ENCODE assay signal across 9 cellular contexts in the genomic region with DNA sequence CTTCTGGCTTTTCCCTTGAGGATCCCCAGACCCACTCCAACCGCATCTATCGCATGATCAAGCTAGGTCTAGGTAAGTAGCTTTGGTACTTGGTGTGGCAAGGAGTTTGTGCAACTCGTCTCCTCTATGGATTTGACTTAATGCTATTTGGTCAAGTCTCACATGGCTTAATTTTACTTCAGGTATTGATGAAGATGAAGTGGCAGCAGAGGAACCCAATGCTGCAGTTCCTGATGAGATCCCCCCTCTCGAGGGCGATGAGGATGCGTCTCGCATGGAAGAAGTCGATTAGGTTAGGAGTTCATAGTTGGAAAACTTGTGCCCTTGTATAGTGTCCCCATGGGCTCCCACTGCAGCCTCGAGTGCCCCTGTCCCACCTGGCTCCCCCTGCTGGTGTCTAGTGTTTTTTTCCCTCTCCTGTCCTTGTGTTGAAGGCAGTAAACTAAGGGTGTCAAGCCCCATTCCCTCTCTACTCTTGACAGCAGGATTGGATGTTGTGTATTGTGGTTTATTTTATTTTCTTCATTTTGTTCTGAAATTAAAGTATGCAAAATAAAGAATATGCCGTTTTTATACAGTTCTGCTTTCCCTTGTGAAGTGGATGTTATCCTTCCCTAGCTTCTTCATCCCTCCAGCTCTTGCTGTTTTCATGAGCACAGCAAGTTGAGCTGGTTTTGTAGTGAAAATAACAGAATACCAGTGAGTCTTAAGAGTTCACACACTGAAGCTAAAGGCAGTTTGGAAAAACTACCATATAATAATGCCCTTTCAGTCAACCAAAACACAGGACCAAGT. TPM values are rescaled to one million over a fixed set of nuclear protein-coding genes. Genes with fewer than 3 reads are reported as not detected.
A peak's percentile ranks its signal among the peaks of the same experiment; 100 is the strongest.
DNase-seq lines count a peak whose midpoint lies in the region; ATAC-seq and TF ChIP-seq lines count a peak whose summit lies in the region.
"Had no signal": no experiment of that assay in that cellular context is flagged by ENCODE, and none has a peak within 500 bp of the region (broad histone marks: within the 10 kb centered on the region; RNA-seq: fewer than 3 reads in every experiment).

No MANE protein-coding gene starts in this region.

- no peak overlapping the region for H3K27ac Mint-ChIP-seq in MCF 10A (ENCODE audit: low read depth, unreplicated experiment)

- H3K9me3 Mint-ChIP-seq in MCF 10A (ENCODE audit: unreplicated experiment): no peaks in the 10 kb centered on the region

- CTCF ChIA-PET in MCF 10A (lab: Yijun Ruan, JAX): interaction anchor here (0.7 to 4.5 kb wide), 12 partner anchors 9 to 158 kb away, joined by 3 to 31 read pairs (median 5); a partner anchor contains a TSS

- ATAC-seq in HG03457 (IDR thresholded peaks at IDR 0.05; ENCODE audit: unreplicated experiment): no peak

- TF ChIP-seq CTCF in MCF 10A (IDR thresholded peaks at IDR 0.05; ENCODE audit: unreplicated experiment): peak; percentile 55
- peak; percentile 40 for TF ChIP-seq CTCF in neural cell (IDR thresholded peaks at IDR 0.05; ENCODE audit: poor library complexity, severe bottlenecking)

- no peaks in the 10 kb centered on the region for H3K27me3 ChIP-seq in neural cell (ENCODE audit: insufficient read depth, low read depth, low read length)
- H3K27me3 ChIP-seq: SJSA1 had no signal

- no peaks in the 10 kb centered on the region for H3F3A ChIP-seq in neural cell (ENCODE audit: insufficient read depth, low read length, poor library complexity, severe bottlenecking)

- no peaks in the 10 kb centered on the region for H3K27me3 Mint-ChIP-seq in MCF 10A (ENCODE audit: insufficient read depth, unreplicated experiment)

- no peak overlapping the region for H3K4me3 ChIP-seq in neural cell (ENCODE audit: low read length)
- H3K4me3 ChIP-seq: SJSA1 had no signal

- no peak overlapping the region for H2AFZ ChIP-seq in neural cell (ENCODE audit: low read depth, low read length)

- H3K9ac ChIP-seq in neural cell (ENCODE audit: low read length): no peak overlapping the region

- peaks cover 16% of the 10 kb centered on the region for H3K36me3 ChIP-seq in neural cell (ENCODE audit: insufficient read depth, low read length)

- no peak for TF ChIP-seq EP300 in neural cell (conservative IDR thresholded peaks at IDR 0.05; ENCODE audit: poor library complexity, severe bottlenecking)

- peaks cover 5% of the 10 kb centered on the region for H4K20me1 ChIP-seq in neural cell (ENCODE audit: insufficient read depth)

- H3K4me2 ChIP-seq in neural cell (ENCODE audit: low read length): no peak overlapping the region

- no peak for TF ChIP-seq RAD21 in neural cell (conservative IDR thresholded peaks at IDR 0.05)

- peaks cover 77% of the 10 kb centered on the region for H3K4me1 Mint-ChIP-seq in MCF 10A (ENCODE audit: insufficient read depth, unreplicated experiment)

- no peak overlapping the region for H3K4me3 Mint-ChIP-seq in MCF 10A (ENCODE audit: unreplicated experiment)

- no peaks in the 10 kb centered on the region for H3K9me3 ChIP-seq in neural cell (ENCODE audit: low read length)
- H3K9me3 ChIP-seq: SJSA1 had no signal

- POLR2A ChIA-PET in MCF 10A (lab: Yijun Ruan, JAX): interaction anchor here (0.6 to 1.4 kb wide), 3 partner anchors 9 to 81 kb away, joined by 3 to 4 read pairs (median 4); no protein-coding TSS in a partner anchor

- BruUV-seq in MCF 10A (replicated peaks; lab: Mats Ljungman, UMichigan): TSS peak; percentile 5

- H3K9me2 ChIP-seq in neural cell (ENCODE audit: insufficient read depth, low read length): no peaks in the 10 kb centered on the region

- H3K27ac ChIP-seq in neural cell (ENCODE audit: low read length): no peak overlapping the region
- H3K27ac ChIP-seq: SJSA1 had no signal

- H3K36me3 Mint-ChIP-seq in MCF 10A (ENCODE audit: insufficient read depth, unreplicated experiment): peaks cover 90% of the 10 kb centered on the region

- intact Hi-C loops in MCF 10A (cut with micrococcal nuclease): loop anchor here (1.0 kb wide), 1 partner anchor 157 kb away; no protein-coding TSS in a partner anchor

- H3K79me2 ChIP-seq in neural cell (replicated peaks; ENCODE audit: insufficient read depth, low read length): peaks cover 52% of the 10 kb centered on the region

- DNase-seq in COLO668 (lab: John Stamatoyannopoulos, UW; ENCODE audit: unreplicated experiment) (peak; percentile 48), HCEC 1CT (peak; percentile 35), SW 1271 (lab: John Stamatoyannopoulos, UW) (peak; percentile 26 to 50), MCF 10A (ENCODE audit: unreplicated experiment) (peak; percentile 66), COLO829 (ENCODE audit: low spot score) (no peak), GM03348 (ENCODE audit: low spot score) (no peak)

TF ChIP-seq in neural cell, 6 proteins besides CTCF, POLR2A, EP300 and RAD21:
- TF ChIP-seq POLR2AphosphoS5 (IDR thresholded peaks at IDR 0.05) (no peak), TAF1 (IDR thresholded peaks at IDR 0.05; ENCODE audit: low read depth) (no peak), EZH2 (IDR thresholded peaks at IDR 0.05; ENCODE audit: borderline replicate concordance, insufficient read depth, low read length, poor library complexity, severe bottlenecking) (no peak), SMC3 (conservative IDR thresholded peaks at IDR 0.05; ENCODE audit: poor library complexity) (no peak), MXI1 (conservative IDR thresholded peaks at IDR 0.05; ENCODE audit: poor library complexity, severe bottlenecking) (no peak)
- TF ChIP-seq, protein P1, sequence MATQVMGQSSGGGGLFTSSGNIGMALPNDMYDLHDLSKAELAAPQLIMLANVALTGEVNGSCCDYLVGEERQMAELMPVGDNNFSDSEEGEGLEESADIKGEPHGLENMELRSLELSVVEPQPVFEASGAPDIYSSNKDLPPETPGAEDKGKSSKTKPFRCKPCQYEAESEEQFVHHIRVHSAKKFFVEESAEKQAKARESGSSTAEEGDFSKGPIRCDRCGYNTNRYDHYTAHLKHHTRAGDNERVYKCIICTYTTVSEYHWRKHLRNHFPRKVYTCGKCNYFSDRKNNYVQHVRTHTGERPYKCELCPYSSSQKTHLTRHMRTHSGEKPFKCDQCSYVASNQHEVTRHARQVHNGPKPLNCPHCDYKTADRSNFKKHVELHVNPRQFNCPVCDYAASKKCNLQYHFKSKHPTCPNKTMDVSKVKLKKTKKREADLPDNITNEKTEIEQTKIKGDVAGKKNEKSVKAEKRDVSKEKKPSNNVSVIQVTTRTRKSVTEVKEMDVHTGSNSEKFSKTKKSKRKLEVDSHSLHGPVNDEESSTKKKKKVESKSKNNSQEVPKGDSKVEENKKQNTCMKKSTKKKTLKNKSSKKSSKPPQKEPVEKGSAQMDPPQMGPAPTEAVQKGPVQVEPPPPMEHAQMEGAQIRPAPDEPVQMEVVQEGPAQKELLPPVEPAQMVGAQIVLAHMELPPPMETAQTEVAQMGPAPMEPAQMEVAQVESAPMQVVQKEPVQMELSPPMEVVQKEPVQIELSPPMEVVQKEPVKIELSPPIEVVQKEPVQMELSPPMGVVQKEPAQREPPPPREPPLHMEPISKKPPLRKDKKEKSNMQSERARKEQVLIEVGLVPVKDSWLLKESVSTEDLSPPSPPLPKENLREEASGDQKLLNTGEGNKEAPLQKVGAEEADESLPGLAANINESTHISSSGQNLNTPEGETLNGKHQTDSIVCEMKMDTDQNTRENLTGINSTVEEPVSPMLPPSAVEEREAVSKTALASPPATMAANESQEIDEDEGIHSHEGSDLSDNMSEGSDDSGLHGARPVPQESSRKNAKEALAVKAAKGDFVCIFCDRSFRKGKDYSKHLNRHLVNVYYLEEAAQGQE (IDR thresholded peaks at IDR 0.05; ENCODE audit: borderline replicate concordance): no peak

RNA-seq across cellular contexts. Expression of a gene that starts 3.8 kb away (rescaled TPM):
- total RNA-seq in MCF 10A (2022): 27.1 and 31.3 TPM in 2 replicates
- 44.5 and 64.9 TPM in 2 replicates for polyA plus RNA-seq in neural cell
- 33.5 and 42.1 TPM in 2 replicates for polyA minus RNA-seq in neural cell

RNA-seq across cellular contexts. Expression of a gene that starts 6.6 kb away (rescaled TPM):
- total RNA-seq in MCF 10A (2022): 546 and 577 TPM in 2 replicates
- polyA plus RNA-seq in neural cell: 485 and 522 TPM in 2 replicates
- polyA minus RNA-seq in neural cell: 358 and 429 TPM in 2 replicates

RNA-seq across cellular contexts. Expression of a gene that starts 11.8 kb away (rescaled TPM):
- 6.0 and 8.8 TPM in 2 replicates for total RNA-seq in MCF 10A (2022)
- polyA plus RNA-seq in neural cell: 15.1 and 16.8 TPM in 2 replicates
- polyA minus RNA-seq in neural cell: 12.7 and 13.7 TPM in 2 replicates

RNA-seq across cellular contexts. Expression of a gene that starts 16.7 kb away (rescaled TPM):
- total RNA-seq in MCF 10A (2022): not detected in 2 replicates
- polyA plus RNA-seq in neural cell: 66.0 and 82.1 TPM in 2 replicates
- 75.7 and 87.6 TPM in 2 replicates for polyA minus RNA-seq in neural cell
- total RNA-seq: SJSA1 had no signal

RNA-seq across cellular contexts. Expression of a gene that starts 30.1 kb away (rescaled TPM):
- 6.8 and 7.0 TPM in 2 replicates for total RNA-seq in MCF 10A (2022)
- polyA plus RNA-seq in neural cell: 18.9 and 29.5 TPM in 2 replicates
- 11.7 and 12.7 TPM in 2 replicates for polyA minus RNA-seq in neural cell

Comparison
In these comparisons a context has a peak if more than half of its experiments do, and no peak if none do; other contexts are left out.
1. DNase-seq: peak in COLO668 (single experiment), HCEC 1CT (single experiment), SW 1271 (2 of 2) and MCF 10A (single experiment); none in COLO829 (single experiment) and GM03348 (single experiment).